Comparison of ENCODE assay signal across 22 cellular contexts in genomic region chr19:14460935-14461334, GRCh38. TPM values are rescaled to one million over a fixed set of nuclear protein-coding genes. Genes with fewer than 3 reads are reported as not detected.
"Had no signal": no experiment of that assay in that cellular context is flagged by ENCODE, and none has a peak within 500 bp of the region (broad histone marks: within the 10 kb centered on the region; RNA-seq: fewer than 3 reads in every experiment).

No MANE protein-coding gene starts in this region.

- H3K9me3 Mint-ChIP-seq: activated B cell treated with CpG ODN at 0.5 μM for 24 hours; activated CD4-positive, alpha-beta memory T cell treated with anti-CD3 and anti-CD28 coated beads for 36 hours; activated T-cell treated with anti-CD3 and anti-CD28 coated beads, Interleukin-2, amount 50 U/mL, for 4 hours; brain; mesothelial cell of epicardium; neural crest cell had no signal

- ATAC-seq: activated T-cell treated with anti-CD3 and anti-CD28 coated beads, Interleukin-2, amount 50 U/mL, for 4 hours; lower lobe of right lung had no signal

- H3K4me1 Mint-ChIP-seq: activated B cell treated with CpG ODN at 0.5 μM for 24 hours, brain, mesothelial cell of epicardium, neural crest cell had no signal

- H3K27ac Mint-ChIP-seq: activated B cell treated with CpG ODN at 0.5 μM for 24 hours; activated CD4-positive, alpha-beta memory T cell treated with anti-CD3 and anti-CD28 coated beads for 36 hours; brain; mesothelial cell of epicardium had no signal

- DNase-seq: activated B cell treated with CpG ODN at 0.5 μM for 24 hours; activated CD4-positive, alpha-beta memory T cell treated with anti-CD3 and anti-CD28 coated beads for 36 hours; activated CD4-positive, alpha-beta T cell treated with anti-CD3 and anti-CD28 coated beads for 4 hours; activated gamma-delta T cell; activated T-cell treated with anti-CD3 and anti-CD28 coated beads, Interleukin-2, amount 50 U/mL, for 4 hours; anterior cingulate cortex; caudate nucleus; colonic mucosa; erythroblast; foreskin melanocyte; glutamatergic neuron; hypothalamus; lower lobe of right lung; SK-N-SH; stimulated activated CD4-positive, alpha-beta T cell treated with anti-CD3 and anti-CD28 coated beads, Interleukin-2, amount 100 ng/mL, for 24 hours; stimulated activated naive CD4-positive, alpha-beta T cell treated with Interleukin-2 at 50 U/mL for 16 hours; T-helper 9 cell; thyroid gland had no signal

- H3K27me3 Mint-ChIP-seq: activated B cell treated with CpG ODN at 0.5 μM for 24 hours; activated CD4-positive, alpha-beta memory T cell treated with anti-CD3 and anti-CD28 coated beads for 36 hours had no signal

- H3K4me3 Mint-ChIP-seq: activated B cell treated with CpG ODN at 0.5 μM for 24 hours; activated CD4-positive, alpha-beta memory T cell treated with anti-CD3 and anti-CD28 coated beads for 36 hours; activated T-cell treated with anti-CD3 and anti-CD28 coated beads, Interleukin-2, amount 50 U/mL, for 4 hours; brain; mesothelial cell of epicardium; neural crest cell had no signal

RNA-seq across cellular contexts. Expression of gene PTGER1, which starts 14.2 kb away (rescaled TPM):
- total RNA-seq: activated B cell treated with CpG ODN at 0.5 μM for 24 hours, right atrium auricular region had no signal
